ENCODE assay signal across 18 cellular contexts in the genomic region with DNA sequence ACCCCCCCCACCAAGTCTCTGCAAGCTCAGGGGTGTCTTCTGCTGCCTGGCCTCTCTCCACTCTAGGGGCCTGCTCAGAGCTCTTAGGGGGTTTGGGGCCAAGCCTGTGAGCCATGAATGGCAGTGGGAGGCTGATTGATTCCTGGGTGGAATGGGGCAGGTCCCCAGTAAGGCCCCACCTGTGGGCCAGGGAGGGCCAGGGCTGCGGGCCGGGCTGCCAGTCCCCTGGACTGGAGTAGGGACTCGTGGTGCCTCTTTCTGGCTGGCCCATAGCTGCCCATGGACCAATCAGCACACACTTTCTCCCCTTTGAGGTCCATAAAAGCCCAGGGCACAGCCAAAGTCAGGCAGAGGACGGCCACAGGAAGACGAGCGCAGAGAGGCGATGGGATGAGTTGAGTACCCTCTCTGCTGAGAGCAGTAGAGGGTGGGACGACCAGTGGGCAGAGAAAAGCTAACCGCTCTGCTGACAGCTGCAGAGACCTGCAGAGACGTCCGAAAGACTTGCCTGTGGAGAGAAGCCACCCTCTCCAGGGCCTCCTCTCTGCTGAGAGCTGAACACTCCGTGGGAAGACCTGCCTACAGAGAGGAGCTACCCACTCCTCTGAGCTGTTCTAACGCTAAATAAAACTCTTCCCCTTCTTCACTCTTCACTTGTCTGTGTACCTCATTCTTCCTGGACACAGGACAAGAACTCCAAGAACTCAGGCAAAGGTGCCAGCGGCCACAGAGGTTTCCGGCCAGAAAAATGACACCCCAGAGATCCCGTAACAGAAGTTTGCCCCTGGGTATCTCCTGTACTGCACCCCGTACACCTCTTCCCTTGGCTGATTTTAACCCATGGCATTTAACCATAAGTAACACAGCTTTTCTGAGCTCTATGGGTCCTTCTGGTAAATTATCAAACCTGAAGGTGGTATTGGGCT.
"Had no signal": no experiment of that assay in that cellular context is flagged by ENCODE, and none has a peak within 500 bp of the region (broad histone marks: within the 10 kb centered on the region; RNA-seq: fewer than 3 reads in every experiment).

No MANE protein-coding gene starts in this region.

- H3K27me3 ChIP-seq: ascending aorta had no signal

- H3K27ac Mint-ChIP-seq: activated CD4-positive, alpha-beta T cell treated with anti-CD3 and anti-CD28 coated beads, Interleukin-2, amount 10 ng/mL, durations not matched to agents 24 days and 14 days; immature natural killer cell; memory B cell; naive thymus-derived CD8-positive, alpha-beta T cell had no signal

- ATAC-seq: naive thymus-derived CD8-positive, alpha-beta T cell; stimulated activated naive CD8-positive, alpha-beta T cell treated with anti-CD3 and anti-CD28 coated beads, Interleukin-15, Interleukin-2, amounts not matched to agents 100 U/mL and 50 U/mL, for 24 hours had no signal

- H3K9me3 Mint-ChIP-seq: activated CD4-positive, alpha-beta T cell treated with anti-CD3 and anti-CD28 coated beads, Interleukin-2, amount 10 ng/mL, durations not matched to agents 24 days and 14 days; immature natural killer cell; memory B cell; naive thymus-derived CD8-positive, alpha-beta T cell had no signal

- H3K36me3 ChIP-seq: ascending aorta, heart right ventricle, neutrophil, tibial artery had no signal

- H3K36me3 Mint-ChIP-seq: immature natural killer cell; memory B cell; naive thymus-derived CD8-positive, alpha-beta T cell had no signal

- H3K27ac ChIP-seq: ascending aorta, coronary artery, heart right ventricle, neutrophil, tibial artery had no signal

- H3K4me3 ChIP-seq: ascending aorta, coronary artery, heart right ventricle, tibial artery had no signal

- DNase-seq: activated CD4-positive, alpha-beta T cell treated with anti-CD3 and anti-CD28 coated beads, Interleukin-2, amount 10 ng/mL, durations not matched to agents 24 days and 14 days; activated CD8-positive, alpha-beta memory T cell treated with anti-CD3 and anti-CD28 coated beads, Interleukin-2, amount 50 U/mL, for 4 hours; activated effector memory CD4-positive, alpha-beta T cell treated with anti-CD3 and anti-CD28 coated beads, Interleukin-2, amount 50 U/mL, for 16 hours; activated naive CD4-positive, alpha-beta T cell treated with anti-CD3 and anti-CD28 coated beads, Interleukin-2, amount 50 U/mL, for 16 hours; activated T-cell treated with anti-CD3 and anti-CD28 coated beads, Interleukin-2, amount 50 U/mL, for 48 hours; immature natural killer cell; retina; stimulated activated CD4-positive, alpha-beta T cell treated with anti-CD3 and anti-CD28 coated beads, Interleukin-2, amount 100 ng/mL, for 24 hours; stimulated activated naive CD8-positive, alpha-beta T cell treated with anti-CD3 and anti-CD28 coated beads, Interleukin-15, Interleukin-2, amounts not matched to agents 100 U/mL and 50 U/mL, for 24 hours; T-helper 1 cell; T1000; tibial artery had no signal

- H3K9me3 ChIP-seq: ascending aorta, heart right ventricle, neutrophil, tibial artery had no signal
